1 cellular context compared by ENCODE assay signal in the genomic region with DNA sequence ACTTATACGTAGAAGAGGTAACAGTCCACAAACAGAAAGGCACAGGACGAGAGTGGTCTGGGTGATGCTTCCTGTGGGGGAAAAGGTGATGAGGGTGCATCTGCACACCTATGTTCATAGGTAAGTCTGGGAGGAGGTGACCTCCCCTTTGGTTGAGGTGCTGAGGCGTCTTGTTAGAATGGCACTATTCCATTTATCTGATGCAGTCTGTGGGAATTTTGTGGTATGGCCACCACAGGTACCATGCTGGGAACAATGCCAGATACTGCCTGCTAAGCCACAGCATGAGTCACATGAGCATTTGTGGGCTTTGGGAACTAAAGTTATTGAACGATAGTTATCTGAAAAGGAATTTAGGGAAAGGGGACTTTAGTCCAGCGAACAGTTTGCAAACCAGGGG.
TF ChIP-seq lines count a peak whose summit lies in the region.

No MANE protein-coding gene starts in this region.

TF ChIP-seq in K562, 482 proteins besides CTCF, POLR2A, EP300 and RAD21:
- TF ChIP-seq FOSL1 (tag; conservative IDR thresholded peaks at IDR 0.05), result peak; percentile 82
- TF ChIP-seq ZNF239 (CRISPR knock-in tag; IDR thresholded peaks at IDR 0.05), result no peak
- peak; percentile 14; the same call in 1 of the 2 replicates for TF ChIP-seq ARID1B (IDR thresholded peaks at IDR 0.05)
- no peak for TF ChIP-seq CBFB (CRISPR knock-in tag; IDR thresholded peaks at IDR 0.05)
- no peak for TF ChIP-seq PHF20 (IDR thresholded peaks at IDR 0.05; ENCODE audit: partially characterized antibody)
- no peak for TF ChIP-seq SUPT5H (IDR thresholded peaks at IDR 0.05)
- peak; percentile 47; the same call in 1 of the 2 replicates for TF ChIP-seq NFIC (IDR thresholded peaks at IDR 0.05)
- TF ChIP-seq POLR3G (IDR thresholded peaks at IDR 0.05; ENCODE audit: extremely low read depth, insufficient read length, insufficient replicate concordance), result no peak
- no peak for TF ChIP-seq THRAP3 (IDR thresholded peaks at IDR 0.05; ENCODE audit: borderline replicate concordance)
- TF ChIP-seq MXI1 (IDR thresholded peaks at IDR 0.05; ENCODE audit: low read depth, low read length), result no peak
- TF ChIP-seq, protein P1, sequence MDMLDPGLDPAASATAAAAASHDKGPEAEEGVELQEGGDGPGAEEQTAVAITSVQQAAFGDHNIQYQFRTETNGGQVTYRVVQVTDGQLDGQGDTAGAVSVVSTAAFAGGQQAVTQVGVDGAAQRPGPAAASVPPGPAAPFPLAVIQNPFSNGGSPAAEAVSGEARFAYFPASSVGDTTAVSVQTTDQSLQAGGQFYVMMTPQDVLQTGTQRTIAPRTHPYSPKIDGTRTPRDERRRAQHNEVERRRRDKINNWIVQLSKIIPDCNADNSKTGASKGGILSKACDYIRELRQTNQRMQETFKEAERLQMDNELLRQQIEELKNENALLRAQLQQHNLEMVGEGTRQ (CRISPR knock-in tag; IDR thresholded peaks at IDR 0.05), result 0 out of 2 replicates have a peak, but pooled peaks have one; percentile 10
- TF ChIP-seq JUN (IDR thresholded peaks at IDR 0.05; ENCODE audit: borderline replicate concordance, low read depth, low read length), result peak; percentile 44; the same call in 1 of the 2 replicates
- no peak for TF ChIP-seq JUN (CRISPR knock-in tag; IDR thresholded peaks at IDR 0.05; ENCODE audit: borderline replicate concordance)
- no peak for TF ChIP-seq KLF6 (CRISPR knock-in tag; IDR thresholded peaks at IDR 0.05; ENCODE audit: borderline replicate concordance)
- TF ChIP-seq, protein P2, sequence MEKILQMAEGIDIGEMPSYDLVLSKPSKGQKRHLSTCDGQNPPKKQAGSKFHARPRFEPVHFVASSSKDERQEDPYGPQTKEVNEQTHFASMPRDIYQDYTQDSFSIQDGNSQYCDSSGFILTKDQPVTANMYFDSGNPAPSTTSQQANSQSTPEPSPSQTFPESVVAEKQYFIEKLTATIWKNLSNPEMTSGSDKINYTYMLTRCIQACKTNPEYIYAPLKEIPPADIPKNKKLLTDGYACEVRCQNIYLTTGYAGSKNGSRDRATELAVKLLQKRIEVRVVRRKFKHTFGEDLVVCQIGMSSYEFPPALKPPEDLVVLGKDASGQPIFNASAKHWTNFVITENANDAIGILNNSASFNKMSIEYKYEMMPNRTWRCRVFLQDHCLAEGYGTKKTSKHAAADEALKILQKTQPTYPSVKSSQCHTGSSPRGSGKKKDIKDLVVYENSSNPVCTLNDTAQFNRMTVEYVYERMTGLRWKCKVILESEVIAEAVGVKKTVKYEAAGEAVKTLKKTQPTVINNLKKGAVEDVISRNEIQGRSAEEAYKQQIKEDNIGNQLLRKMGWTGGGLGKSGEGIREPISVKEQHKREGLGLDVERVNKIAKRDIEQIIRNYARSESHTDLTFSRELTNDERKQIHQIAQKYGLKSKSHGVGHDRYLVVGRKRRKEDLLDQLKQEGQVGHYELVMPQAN (IDR thresholded peaks at IDR 0.05; ENCODE audit: borderline replicate concordance), result no peak
- no peak for TF ChIP-seq NELFE (IDR thresholded peaks at IDR 0.05; ENCODE audit: insufficient read depth, insufficient read length)
- TF ChIP-seq MCM2 (IDR thresholded peaks at IDR 0.05; ENCODE audit: low read depth), result no peak
- peak; percentile 33; the same call in 1 of the 2 replicates for TF ChIP-seq JUND (IDR thresholded peaks at IDR 0.05; ENCODE audit: borderline replicate concordance, low read depth, low read length)
- 0 out of 3 replicates have a peak, but pooled peaks have one; percentile 12 for TF ChIP-seq JUND (tag; IDR thresholded peaks at IDR 0.05; ENCODE audit: borderline replicate concordance, low read depth, low read length)
